In genomic region chr5:142807378-142807911, GRCh38 we compare ENCODE assay signal across 11 cellular contexts. TPM values are rescaled to one million over a fixed set of nuclear protein-coding genes. Genes with fewer than 3 reads are reported as not detected.
DNase-seq lines count a peak whose midpoint lies in the region; ATAC-seq and TF ChIP-seq lines count a peak whose summit lies in the region.
"Had no signal": no experiment of that assay in that cellular context is flagged by ENCODE, and none has a peak within 500 bp of the region (broad histone marks: within the 10 kb centered on the region; RNA-seq: fewer than 3 reads in every experiment).

No MANE protein-coding gene starts in this region.

- peak overlapping the region; percentile 39 for H3K27ac ChIP-seq in upper lobe of right lung
- H3K27ac ChIP-seq: uterus had no signal

- no peaks in the 10 kb centered on the region for H3K9me3 ChIP-seq in upper lobe of right lung
- H3K9me3 ChIP-seq: uterus had no signal

- peaks cover 35% of the 10 kb centered on the region for H3K4me1 ChIP-seq in upper lobe of right lung

- intact Hi-C loops in upper lobe of right lung (cut with DNase I) = no loop called here

- H3K27me3 ChIP-seq in upper lobe of right lung = no peaks in the 10 kb centered on the region
- H3K27me3 ChIP-seq: uterus had no signal

- no peak overlapping the region for H3K4me3 ChIP-seq in upper lobe of right lung
- H3K4me3 ChIP-seq: uterus had no signal

- peak; percentile 63 for ATAC-seq in upper lobe of right lung

- TF ChIP-seq CTCF in upper lobe of right lung (IDR thresholded peaks at IDR 0.05) = no peak

- no peaks in the 10 kb centered on the region for H3K36me3 ChIP-seq in upper lobe of right lung
- H3K36me3 ChIP-seq: uterus had no signal

- DNase-seq in SKM-1 treated with dmso at 0.1 percent for 144 hours (lab: John Stamatoyannopoulos, UW; ENCODE audit: unreplicated experiment) (peak; percentile 34), SKM-1 (lab: John Stamatoyannopoulos, UW; ENCODE audit: unreplicated experiment) (no peak), NCI-H69 (lab: John Stamatoyannopoulos, UW) (peak; percentile 80), iPS-NIHi7 (ENCODE audit: extremely low spot score) (peak; percentile 27), upper lobe of right lung (no peak), SW 1271 (lab: John Stamatoyannopoulos, UW) (no peak), DMS153 (lab: John Stamatoyannopoulos, UW) (no peak)
- DNase-seq in stimulated activated CD4-positive, alpha-beta T cell treated with anti-CD3 and anti-CD28 coated beads, Interleukin-12 subunit alpha, Interleukin-12 subunit beta, amount 100 ng/mL, for 4 hours = no peak
- DNase-seq: ACHN; stimulated activated CD4-positive, alpha-beta T cell treated with anti-CD3 and anti-CD28 coated beads, Interleukin-15, amount 100 ng/mL, for 24 hours; uterus had no signal

RNA-seq across cellular contexts. Expression of gene ARHGAP26, which starts 37.3 kb away (rescaled TPM):
- 35.4 TPM for total RNA-seq in upper lobe of right lung

Comparison
In these comparisons a context has a peak if more than half of its experiments do, and no peak if none do; other contexts are left out.
1. DNase-seq: peak in SKM-1 treated with dmso at 0.1 percent for 144 hours (single experiment), NCI-H69 (single experiment) and iPS-NIHi7 (single experiment); none in SKM-1 (single experiment), upper lobe of right lung (single experiment), SW 1271 (0 of 2), stimulated activated CD4-positive, alpha-beta T cell treated with anti-CD3 and anti-CD28 coated beads, Interleukin-12 subunit alpha, Interleukin-12 subunit beta, amount 100 ng/mL, for 4 hours (single experiment) and DMS153 (single experiment).